ENCODE assay signal across 8 cellular contexts in genomic region chr2:24075915-24076848, GRCh38. TPM values are rescaled to one million over a fixed set of nuclear protein-coding genes. Genes with fewer than 3 reads are reported as not detected.
DNase-seq lines count a peak whose midpoint lies in the region; ATAC-seq and TF ChIP-seq lines count a peak whose summit lies in the region.

TSS of gene SF3B6 (minus strand) at chr2:24076326. CDS start at chr2:24076229, 97 bp downstream.

- peak within 1 kb of the TSS; percentile 94 for H3K4me3 Mint-ChIP-seq in natural killer cell

- intact Hi-C loops in natural killer cell (cut with micrococcal nuclease) = loop anchor here (1.0 kb wide), 2 partner anchors 29 to 149 kb away; partner anchors contain the start of genes ATAD2B and WDCP

- H3K36me3 ChIP-seq in H7 (replicated peaks; ENCODE audit: control insufficient read depth, insufficient read depth, low read length) = peaks cover 9% of the 10 kb centered on the region

- H3K27ac Mint-ChIP-seq in natural killer cell = peak within 1 kb of the TSS; percentile 94 to 98

- no peak for TF ChIP-seq CTCF in natural killer cell (IDR thresholded peaks at IDR 0.05)

- no peaks in the 10 kb centered on the region for H3K27me3 Mint-ChIP-seq in natural killer cell (ENCODE audit: low read depth in 2 of 2)

- no peaks in the 10 kb centered on the region for H3K9me3 Mint-ChIP-seq in natural killer cell

- DNase-seq in ELF-1 (ENCODE audit: low read depth, low spot score) (peak; percentile 99), H7 (peak; percentile 97), M059J (ENCODE audit: low read depth) (peak; percentile 99), SHP77 (lab: John Stamatoyannopoulos, UW) (peak; percentile 98 to 99), fibroblast of peridontal ligament (ENCODE audit: extremely low read depth) (peak; percentile 99), natural killer cell (peak; percentile 96)
- peak; percentile 99 for DNase-seq in activated effector memory CD4-positive, alpha-beta T cell treated with Interleukin-2 at 50 U/mL for 16 hours
- DNase-seq in stimulated activated naive CD4-positive, alpha-beta T cell treated with Interleukin-2 at 50 U/mL for 16 hours (lab: John Stamatoyannopoulos, UW) = peak; percentile 100

- H3K4me3 ChIP-seq in H7 (ENCODE audit: insufficient read depth, low read depth, low read length) = peak within 1 kb of the TSS; percentile 79

- H3K4me1 Mint-ChIP-seq in natural killer cell = peaks cover 12 to 32% of the 10 kb centered on the region in 2 donors

- no peaks in the 10 kb centered on the region for H3K27me3 ChIP-seq in H7 (ENCODE audit: control insufficient read depth, insufficient read depth, low read length)

- H3K36me3 Mint-ChIP-seq in natural killer cell = no peaks in the 10 kb centered on the region

- peak; percentile 83 to 95 (median 88) for ATAC-seq in natural killer cell

RNA-seq across cellular contexts. Expression of gene SF3B6, which starts in this region (rescaled TPM):
- total RNA-seq in H7 (2014; rRNA removed; shearing (Covaris generic)) = 125 and 181 TPM in 2 replicates
- total RNA-seq in M059J (2014; rRNA removed; shearing (Covaris generic)) = 302 and 310 TPM in 2 replicates
- 10 to 100 TPM; 57.2 to 65.1 (median 57.4) TPM for total RNA-seq in natural killer cell

Comparison
In these comparisons a context has a peak if more than half of its experiments do, and no peak if none do; other contexts are left out.
1. Peak in every context shown above with its lines: DNase-seq, ATAC-seq and H3K4me3 ChIP-seq.